Comparison of ENCODE assay signal across 7 cellular contexts in the genomic region with DNA sequence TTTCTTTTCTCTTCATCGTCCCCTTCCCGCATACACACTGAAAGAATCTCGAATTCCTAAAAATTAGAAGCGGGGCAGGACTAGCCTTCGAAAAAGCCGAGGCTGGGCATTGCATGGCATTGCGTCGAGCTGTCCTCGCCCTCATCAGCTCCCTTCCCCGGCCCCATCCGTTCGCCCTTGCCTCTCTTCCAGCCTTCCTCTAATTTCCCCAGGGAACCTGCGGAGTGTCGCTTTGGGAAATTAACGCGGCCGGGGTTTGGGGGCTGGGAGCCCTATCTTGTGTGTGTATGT. TPM values are rescaled to one million over a fixed set of nuclear protein-coding genes. Genes with fewer than 3 reads are reported as not detected.
DNase-seq lines count a peak whose midpoint lies in the region; ATAC-seq, FAIRE-seq and TF ChIP-seq lines count a peak whose summit lies in the region.

No MANE protein-coding gene starts in this region.

- CTCF ChIA-PET in activated B cell treated with CpG ODN at 0.5 μM for 24 hours (lab: Charles Lee) = interaction anchor here (0.8 to 3.2 kb wide), 16 partner anchors 10 to 213 kb away, joined by 3 to 64 read pairs (median 4); a partner anchor contains a TSS

- H3K27ac Mint-ChIP-seq in HFFc6 (peak overlapping the region; percentile 77), activated B cell treated with CpG ODN at 0.5 μM for 24 hours (no peak overlapping the region)
- peak overlapping the region; percentile 93 for H3K27ac Mint-ChIP-seq in stimulated activated effector memory CD8-positive, alpha-beta T cell treated with anti-CD3 and anti-CD28 coated beads, Interleukin-12 subunit alpha, Interleukin-12 subunit beta, amount 100 ng/mL, for 72 hours

- H3K27me3 Mint-ChIP-seq in HFFc6 (ENCODE audit: insufficient read depth) = peaks cover 4% of the 10 kb centered on the region; the same call in 1 of the 2 replicates
- H3K27me3 Mint-ChIP-seq in activated B cell treated with CpG ODN at 0.5 μM for 24 hours = peaks cover 53% of the 10 kb centered on the region

- H3K4me3 Mint-ChIP-seq in HFFc6 (peak overlapping the region; percentile 93), activated B cell treated with CpG ODN at 0.5 μM for 24 hours (peak overlapping the region; percentile 88)
- peak overlapping the region; percentile 88 for H3K4me3 Mint-ChIP-seq in stimulated activated effector memory CD8-positive, alpha-beta T cell treated with anti-CD3 and anti-CD28 coated beads, Interleukin-12 subunit alpha, Interleukin-12 subunit beta, amount 100 ng/mL, for 72 hours

- WGBS in right cardiac atrium = under 1% methylated on average over 17 of the region's 17 CpGs

- POLR2A ChIA-PET in activated B cell treated with CpG ODN at 0.5 μM for 24 hours (lab: Charles Lee) = interaction anchor here (0.6 to 2.9 kb wide), 10 partner anchors 10 to 111 kb away, joined by 3 to 26 read pairs (median 4); a partner anchor contains a TSS

- peak overlapping the region; percentile 98 for H3K4me3 ChIP-seq in right cardiac atrium (ENCODE audit: low read length)

- ATAC-seq in activated B cell treated with CpG ODN at 0.5 μM for 24 hours (ENCODE audit: low read depth) = no peak
- no peak for ATAC-seq in right cardiac atrium
- ATAC-seq in stimulated activated effector memory CD8-positive, alpha-beta T cell treated with anti-CD3 and anti-CD28 coated beads, Interleukin-12 subunit alpha, Interleukin-12 subunit beta, amount 100 ng/mL, for 72 hours = no peak

- H3K4me1 Mint-ChIP-seq in HFFc6 (ENCODE audit: low read depth) = peaks cover 66% of the 10 kb centered on the region
- peaks cover 33% of the 10 kb centered on the region for H3K4me1 Mint-ChIP-seq in activated B cell treated with CpG ODN at 0.5 μM for 24 hours
- peaks cover 72% of the 10 kb centered on the region for H3K4me1 Mint-ChIP-seq in stimulated activated effector memory CD8-positive, alpha-beta T cell treated with anti-CD3 and anti-CD28 coated beads, Interleukin-12 subunit alpha, Interleukin-12 subunit beta, amount 100 ng/mL, for 72 hours

- H3K27me3 ChIP-seq in right cardiac atrium (ENCODE audit: control insufficient read depth, insufficient read depth) = no peaks in the 10 kb centered on the region

- intact Hi-C loops in activated B cell treated with CpG ODN at 0.5 μM for 24 hours (cut with micrococcal nuclease) = loop anchor here (1.0 kb wide), 1 partner anchor 150 kb away; no protein-coding TSS in a partner anchor
- intact Hi-C loops in right cardiac atrium (cut with DNase I) = no loop called here

- H3K9me3 Mint-ChIP-seq in HFFc6 (no peaks in the 10 kb centered on the region), activated B cell treated with CpG ODN at 0.5 μM for 24 hours (no peaks in the 10 kb centered on the region)
- no peaks in the 10 kb centered on the region for H3K9me3 Mint-ChIP-seq in stimulated activated effector memory CD8-positive, alpha-beta T cell treated with anti-CD3 and anti-CD28 coated beads, Interleukin-12 subunit alpha, Interleukin-12 subunit beta, amount 100 ng/mL, for 72 hours

- DNase-seq in HFFc6 (no peak), activated B cell treated with CpG ODN at 0.5 μM for 24 hours (no peak), right cardiac atrium (peak in 1 of 3 donors; percentile 52), RCC 7860 (ENCODE audit: low spot score) (no peak), NCI-H2107 treated with DMSO at 0.1 percent for 48 hours (lab: John Stamatoyannopoulos, UW; ENCODE audit: unreplicated experiment) (no peak), NAMALWA (ENCODE audit: low spot score) (no peak)
- no peak for DNase-seq in stimulated activated effector memory CD8-positive, alpha-beta T cell treated with anti-CD3 and anti-CD28 coated beads, Interleukin-12 subunit alpha, Interleukin-12 subunit beta, amount 100 ng/mL, for 72 hours (ENCODE audit: low spot score in 2 of 2)

- TF ChIP-seq CTCF in HFFc6 (IDR thresholded peaks at IDR 0.05) (no peak), activated B cell treated with CpG ODN at 0.5 μM for 24 hours (IDR thresholded peaks at IDR 0.05) (no peak)

- H3K9me3 ChIP-seq in right cardiac atrium (ENCODE audit: control insufficient read depth, low read length) = no peaks in the 10 kb centered on the region

- H3K36me3 Mint-ChIP-seq in HFFc6 (ENCODE audit: low read depth) (peaks cover 5% of the 10 kb centered on the region), activated B cell treated with CpG ODN at 0.5 μM for 24 hours (ENCODE audit: low read depth) (no peaks in the 10 kb centered on the region)
- H3K36me3 Mint-ChIP-seq in stimulated activated effector memory CD8-positive, alpha-beta T cell treated with anti-CD3 and anti-CD28 coated beads, Interleukin-12 subunit alpha, Interleukin-12 subunit beta, amount 100 ng/mL, for 72 hours = peaks cover 60% of the 10 kb centered on the region

- peak overlapping the region; percentile 28 for H3K27ac ChIP-seq in right cardiac atrium (ENCODE audit: low read length)

- FAIRE-seq in RCC 7860 (lab: Jason Lieb, UNC) = no peak

- H3K4me1 ChIP-seq in right cardiac atrium (ENCODE audit: control insufficient read depth, insufficient read depth, low read length) = peaks cover 9% of the 10 kb centered on the region

RNA-seq across cellular contexts. Expression of a gene that starts 1.1 kb away (rescaled TPM):
- 100 to 1,000 TPM; 423 to 607 (median 561) TPM for total RNA-seq in HFFc6 (2021; fragmentation: NEBNext Ultra II Directional; extraction: Animal tissue kit (Norgen Biotek cat#: 25700))
- 4.8 and 6.4 TPM in 2 replicates for total RNA-seq in activated B cell treated with CpG ODN at 0.5 μM for 24 hours
- 100 to 1,000 TPM; 116 to 161 (median 149) TPM for total RNA-seq in right cardiac atrium
- 244 TPM for polyA plus RNA-seq in right cardiac atrium

RNA-seq across cellular contexts. Expression of a gene that starts 5.1 kb away (rescaled TPM):
- under 1 TPM; 0.15 to 0.64 (median 0.50) TPM for total RNA-seq in HFFc6 (2021; fragmentation: NEBNext Ultra II Directional; extraction: Animal tissue kit (Norgen Biotek cat#: 25700))
- total RNA-seq in activated B cell treated with CpG ODN at 0.5 μM for 24 hours (0.12 TPM in 1 of 2 replicates, not detected in the other), right cardiac atrium (1 to 10 TPM in 2 of 4 donors, under 1 TPM in 2; 0.28 to 1.1 (median 0.76) TPM)
- polyA plus RNA-seq in right cardiac atrium = 0.57 TPM

RNA-seq across cellular contexts. Expression of a gene that starts 14.3 kb away (rescaled TPM):
- total RNA-seq in HFFc6 (2021; fragmentation: NEBNext Ultra II Directional; extraction: Animal tissue kit (Norgen Biotek cat#: 25700)) = 100 to 1,000 TPM; 273 to 329 (median 298) TPM
- total RNA-seq in activated B cell treated with CpG ODN at 0.5 μM for 24 hours (102 and 105 TPM in 2 replicates), right cardiac atrium (100 to 1,000 TPM; 123 to 135 (median 130) TPM)
- 146 TPM for polyA plus RNA-seq in right cardiac atrium

RNA-seq across cellular contexts. Expression of a gene that starts 22.1 kb away (rescaled TPM):
- total RNA-seq in HFFc6 (2021; fragmentation: NEBNext Ultra II Directional; extraction: Animal tissue kit (Norgen Biotek cat#: 25700)) = under 1 TPM in 3 of 6 experiments, not detected in 3; 0.11 to 0.25 (median 0.11) TPM
- 0.22 and 0.32 TPM in 2 replicates for total RNA-seq in activated B cell treated with CpG ODN at 0.5 μM for 24 hours
- total RNA-seq in right cardiac atrium = 10 to 100 TPM; 11.4 to 15.4 (median 13.7) TPM
- 2.5 TPM for polyA plus RNA-seq in right cardiac atrium

RNA-seq across cellular contexts. Expression of a gene that starts 43.4 kb away (rescaled TPM):
- 100 to 1,000 TPM; 103 to 122 (median 108) TPM for total RNA-seq in HFFc6 (2021; fragmentation: NEBNext Ultra II Directional; extraction: Animal tissue kit (Norgen Biotek cat#: 25700))
- total RNA-seq in activated B cell treated with CpG ODN at 0.5 μM for 24 hours (28.1 and 35.8 TPM in 2 replicates), right cardiac atrium (10 to 100 TPM; 60.3 to 71.0 (median 65.9) TPM)
- 71.8 TPM for polyA plus RNA-seq in right cardiac atrium

Comparison
In these comparisons a context has a peak if more than half of its experiments do, and no peak if none do; other contexts are left out.
1. RNA of a gene that starts 1.1 kb away (total RNA-seq): 423 to 607 TPM in HFFc6 and 116 to 161 TPM in right cardiac atrium; 4.8 to 6.4 TPM in activated B cell treated with CpG ODN at 0.5 μM for 24 hours; every median in the first group is over 10 times any median in the second.
2. Peak in every context shown above with its lines, with median percentiles within 50 percentile points of each other: H3K4me3 Mint-ChIP-seq.